ENCODE assay signal across 2 cellular contexts in genomic region chr6:17353440-17354175, GRCh38.
TF ChIP-seq lines count a peak whose summit lies in the region.

No MANE protein-coding gene starts in this region.

TF ChIP-seq in A549, 52 proteins besides CTCF, POLR2A, EP300 and RAD21 (continued from another document):
- TF ChIP-seq GATA3 (IDR thresholded peaks at IDR 0.05; ENCODE audit: borderline replicate concordance) = no peak
- no peak for TF ChIP-seq JUNB (IDR thresholded peaks at IDR 0.05)
- TF ChIP-seq CBX8 (IDR thresholded peaks at IDR 0.05) = no peak
- TF ChIP-seq NR3C1 (IDR thresholded peaks at IDR 0.05) = no peak
- no peak for TF ChIP-seq NPAS2 (CRISPR knock-in tag; IDR thresholded peaks at IDR 0.05; ENCODE audit: borderline replicate concordance)
- TF ChIP-seq EHMT2 (IDR thresholded peaks at IDR 0.05; ENCODE audit: low read depth) = no peak
- no peak for TF ChIP-seq NFE2L2 (conservative IDR thresholded peaks at IDR 0.05; ENCODE audit: low read length)
- TF ChIP-seq HOXA7 (CRISPR knock-in tag; IDR thresholded peaks at IDR 0.05) = no peak

TF ChIP-seq in IMR-90, 13 proteins besides CTCF, POLR2A, EP300 and RAD21:
- TF ChIP-seq, protein P1, sequence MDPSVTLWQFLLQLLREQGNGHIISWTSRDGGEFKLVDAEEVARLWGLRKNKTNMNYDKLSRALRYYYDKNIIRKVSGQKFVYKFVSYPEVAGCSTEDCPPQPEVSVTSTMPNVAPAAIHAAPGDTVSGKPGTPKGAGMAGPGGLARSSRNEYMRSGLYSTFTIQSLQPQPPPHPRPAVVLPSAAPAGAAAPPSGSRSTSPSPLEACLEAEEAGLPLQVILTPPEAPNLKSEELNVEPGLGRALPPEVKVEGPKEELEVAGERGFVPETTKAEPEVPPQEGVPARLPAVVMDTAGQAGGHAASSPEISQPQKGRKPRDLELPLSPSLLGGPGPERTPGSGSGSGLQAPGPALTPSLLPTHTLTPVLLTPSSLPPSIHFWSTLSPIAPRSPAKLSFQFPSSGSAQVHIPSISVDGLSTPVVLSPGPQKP (IDR thresholded peaks at IDR 0.05; ENCODE audit: borderline replicate concordance, low read depth, low read length) = no peak
- TF ChIP-seq RCOR1 (IDR thresholded peaks at IDR 0.05; ENCODE audit: insufficient replicate concordance, low read length) (no peak), MAFK (IDR thresholded peaks at IDR 0.05; ENCODE audit: low read depth, low read length) (no peak), CHD1 (IDR thresholded peaks at IDR 0.05; ENCODE audit: low read depth, low read length) (no peak), SMC3 (IDR thresholded peaks at IDR 0.05; ENCODE audit: low read depth, low read length) (no peak), BHLHE40 (IDR thresholded peaks at IDR 0.05; ENCODE audit: low read depth, low read length) (no peak), MAZ (IDR thresholded peaks at IDR 0.05; ENCODE audit: borderline replicate concordance, low read depth, low read length) (no peak), NFE2L2 (IDR thresholded peaks at IDR 0.05; ENCODE audit: low read depth, low read length) (no peak), RFX5 (IDR thresholded peaks at IDR 0.05; ENCODE audit: low read depth, low read length) (no peak), CEBPB (IDR thresholded peaks at IDR 0.05; ENCODE audit: low read depth, low read length) (no peak), FOS (IDR thresholded peaks at IDR 0.05; ENCODE audit: low read depth, low read length) (no peak)
- TF ChIP-seq, protein P2, sequence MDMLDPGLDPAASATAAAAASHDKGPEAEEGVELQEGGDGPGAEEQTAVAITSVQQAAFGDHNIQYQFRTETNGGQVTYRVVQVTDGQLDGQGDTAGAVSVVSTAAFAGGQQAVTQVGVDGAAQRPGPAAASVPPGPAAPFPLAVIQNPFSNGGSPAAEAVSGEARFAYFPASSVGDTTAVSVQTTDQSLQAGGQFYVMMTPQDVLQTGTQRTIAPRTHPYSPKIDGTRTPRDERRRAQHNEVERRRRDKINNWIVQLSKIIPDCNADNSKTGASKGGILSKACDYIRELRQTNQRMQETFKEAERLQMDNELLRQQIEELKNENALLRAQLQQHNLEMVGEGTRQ (IDR thresholded peaks at IDR 0.05; ENCODE audit: low read depth, low read length) = no peak
